Comparison of ENCODE assay signal across 8 cellular contexts in genomic region chr5:40688127-40688756, GRCh38. TPM values are rescaled to one million over a fixed set of nuclear protein-coding genes. Genes with fewer than 3 reads are reported as not detected.
DNase-seq lines count a peak whose midpoint lies in the region; ATAC-seq and TF ChIP-seq lines count a peak whose summit lies in the region.

No MANE protein-coding gene starts in this region.

- CTCF ChIA-PET in CD4-positive, alpha-beta T cell (lab: Charles Lee) = interaction anchor here (0.8 to 1.7 kb wide), 4 partner anchors 8 to 355 kb away, joined by 3 to 6 read pairs (median 4); partner anchors contain the start of gene PTGER4

- ATAC-seq in CD4-positive, alpha-beta T cell (ENCODE audit: poor library complexity) = peak; percentile 75
- ATAC-seq in GM19397 (IDR thresholded peaks at IDR 0.05; ENCODE audit: unreplicated experiment) (peak; percentile 93), HG03521 (IDR thresholded peaks at IDR 0.05; ENCODE audit: unreplicated experiment) (peak; percentile 89)

- H3K4me1 ChIP-seq in mesenchymal stem cell (ENCODE audit: control insufficient read depth, insufficient read depth, low read depth, low read length) = peaks cover 2% of the 10 kb centered on the region

- H3K9me3 Mint-ChIP-seq in CD4-positive, alpha-beta T cell = no peaks in the 10 kb centered on the region

- H3K23ac ChIP-seq in mesenchymal stem cell (ENCODE audit: low read length in 2 of 2) = no peak overlapping the region

- no peak overlapping the region for H3K4me3 ChIP-seq in mesenchymal stem cell (ENCODE audit: insufficient read depth in 1 of 2, low read depth in 1 of 2, low read length in 2 of 2)

- POLR2A ChIA-PET in CD4-positive, alpha-beta T cell (lab: Charles Lee) = interaction anchor here (0.7 to 1.6 kb wide), 2 partner anchors 8 to 974 kb away, joined by 3 to 9 read pairs; partner anchors contain the start of gene PTGER4

- H2BK15ac ChIP-seq in mesenchymal stem cell (ENCODE audit: low read depth, poor library complexity, severe bottlenecking) = no peak overlapping the region

- H2AFZ ChIP-seq in mesenchymal stem cell (ENCODE audit: low read depth, low read length) = no peak overlapping the region

- peak overlapping the region in 1 of 2 experiments; percentile 3 for H3K4ac ChIP-seq in mesenchymal stem cell (ENCODE audit: low read depth in 1 of 2, low read length in 2 of 2)

- peaks cover 91% of the 10 kb centered on the region for H3K36me3 Mint-ChIP-seq in CD4-positive, alpha-beta T cell (ENCODE audit: low read depth)

- H3K9me3 ChIP-seq in CD4-positive, alpha-beta T cell (ENCODE audit: control insufficient read depth, low read length) = no peaks in the 10 kb centered on the region
- no peaks in the 10 kb centered on the region for H3K9me3 ChIP-seq in mesenchymal stem cell (ENCODE audit: control insufficient read depth, low read length)

- H2BK5ac ChIP-seq in mesenchymal stem cell (ENCODE audit: low read depth, low read length, poor library complexity, severe bottlenecking) = no peak overlapping the region

- H3K27me3 Mint-ChIP-seq in CD4-positive, alpha-beta T cell = no peaks in the 10 kb centered on the region

- H2BK12ac ChIP-seq in mesenchymal stem cell (ENCODE audit: low read length in 2 of 2) = no peak overlapping the region

- peak overlapping the region; percentile 38 for H3K27ac ChIP-seq in CD4-positive, alpha-beta T cell (ENCODE audit: low read depth, low read length)
- H3K27ac ChIP-seq in mesenchymal stem cell (ENCODE audit: low read length, poor library complexity, severe bottlenecking) = no peak overlapping the region

- H3K27me3 ChIP-seq in CD4-positive, alpha-beta T cell (ENCODE audit: control insufficient read depth, insufficient read depth, low read length) = no peaks in the 10 kb centered on the region
- no peaks in the 10 kb centered on the region for H3K27me3 ChIP-seq in mesenchymal stem cell (ENCODE audit: control insufficient read depth in 1 of 2, insufficient read depth in 1 of 2, low read length in 2 of 2)

- no peak overlapping the region for H3K14ac ChIP-seq in mesenchymal stem cell (ENCODE audit: low read length in 2 of 2)

- peak overlapping the region; percentile 84 for H3K27ac Mint-ChIP-seq in CD4-positive, alpha-beta T cell

- 11% methylated on average over 3 of the region's 8 CpGs for WGBS in mesenchymal stem cell

- no peak overlapping the region for H3K4me2 ChIP-seq in mesenchymal stem cell (ENCODE audit: low read length, poor library complexity, severe bottlenecking)

- no peak overlapping the region for H2BK120ac ChIP-seq in mesenchymal stem cell (ENCODE audit: low read depth, low read length)

- H3K4me3 Mint-ChIP-seq in CD4-positive, alpha-beta T cell = peak overlapping the region; percentile 99

- peak overlapping the region; percentile 68 for H3K9ac ChIP-seq in mesenchymal stem cell (ENCODE audit: low read length)

- intact Hi-C loops in CD4-positive, alpha-beta T cell (cut with DNase I, micrococcal nuclease) = loop anchor here (1.0 to 5.0 kb wide), 14 partner anchors 49 to 1107 kb away; partner anchors contain the start of gene TTC33 (in 1 of the 2)

- peak; percentile 87 for TF ChIP-seq CTCF in CD4-positive, alpha-beta T cell (IDR thresholded peaks at IDR 0.05)

- no peak overlapping the region for H4K91ac ChIP-seq in mesenchymal stem cell (ENCODE audit: low read length)

- H3K4me1 Mint-ChIP-seq in CD4-positive, alpha-beta T cell (ENCODE audit: low read depth) = peaks cover 84% of the 10 kb centered on the region

- peak; percentile 75 to 87 (median 83) for DNase-seq in CD4-positive, alpha-beta T cell
- DNase-seq in NCI-H748 (lab: John Stamatoyannopoulos, UW; ENCODE audit: unreplicated experiment) (peak; percentile 93), ecto neural progenitor cell (ENCODE audit: low spot score) (peak; percentile 86), mesenchymal stem cell (peak; percentile 86)
- peak; percentile 88 to 90 for DNase-seq in activated CD4-positive, alpha-beta T cell treated with anti-CD3 and anti-CD28 coated beads, Interleukin-2, amount 50 U/mL, for 48 hours
- peak; percentile 53 for DNase-seq in stimulated activated CD8-positive, alpha-beta memory T cell treated with anti-CD3 and anti-CD28 coated beads, Interleukin-15, amount 100 ng/mL, for 24 hours (ENCODE audit: low read depth)

- peaks cover 6% of the 10 kb centered on the region for H3K79me1 ChIP-seq in mesenchymal stem cell (replicated peaks; ENCODE audit: low read length, poor library complexity, severe bottlenecking)

- no peak overlapping the region for H4K8ac ChIP-seq in mesenchymal stem cell (ENCODE audit: low read length)

- H2AK5ac ChIP-seq in mesenchymal stem cell (ENCODE audit: low read length, severe bottlenecking) = no peak overlapping the region

- peaks cover 10% of the 10 kb centered on the region in 2 experiments for H3K36me3 ChIP-seq in mesenchymal stem cell (ENCODE audit: control insufficient read depth in 1 of 2, insufficient read depth in 2 of 2, low read depth in 1 of 2, low read length in 2 of 2)

- no peak overlapping the region for H3K18ac ChIP-seq in mesenchymal stem cell (ENCODE audit: low read depth in 1 of 2, low read length in 2 of 2)

RNA-seq across cellular contexts. Expression of gene PTGER4, which starts 8.5 kb away (rescaled TPM):
- total RNA-seq in CD4-positive, alpha-beta T cell = 100 to 1,000 TPM; 352 to 356 TPM
- polyA plus RNA-seq in mesenchymal stem cell (2013, experiment 1 of 2) = 9.9 TPM
- polyA plus RNA-seq in mesenchymal stem cell (2013, experiment 2 of 2) = 10.4 TPM
